ENCODE assay signal across 11 cellular contexts in the genomic region with DNA sequence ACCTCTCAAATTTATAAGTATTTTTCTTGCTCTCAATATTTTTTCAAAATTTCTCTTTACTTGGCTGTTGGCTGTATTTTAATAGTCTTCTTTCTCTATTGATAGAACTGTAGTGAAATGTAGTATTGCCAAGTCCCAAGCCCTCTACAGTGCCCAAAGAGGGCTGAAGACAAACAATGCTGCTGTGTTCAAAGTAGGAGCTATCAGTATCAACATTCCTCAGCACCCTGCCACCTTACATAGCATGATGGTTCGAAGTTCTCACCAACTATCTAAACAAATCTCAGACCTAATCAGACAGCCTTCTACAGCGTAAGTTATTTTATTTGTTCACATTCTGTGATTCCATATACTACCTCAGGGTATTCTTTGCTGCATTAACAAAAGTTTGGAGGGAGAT.
"Had no signal": no experiment of that assay in that cellular context is flagged by ENCODE, and none has a peak within 500 bp of the region (broad histone marks: within the 10 kb centered on the region; RNA-seq: fewer than 3 reads in every experiment).

No MANE protein-coding gene starts in this region.

- H3K27ac ChIP-seq: GM23248 had no signal

- ATAC-seq: GM23338, HCT116 had no signal

- H3K36me3 ChIP-seq: HAP-1 had no signal

- H3K9ac ChIP-seq: GM23248 had no signal

- H2AFZ ChIP-seq: GM23248, GM23338 had no signal

- H3K4me3 ChIP-seq: GM23248, GM23338, HAP-1 had no signal

- FAIRE-seq: H1, H54 had no signal

- DNase-seq: GM23248, GOT3, H7, H9, HCEC 1CT, HFFc6 had no signal

- H3K4me2 ChIP-seq: GM23338 had no signal

- H3K9me3 ChIP-seq: HAP-1 had no signal
